In the genomic region with DNA sequence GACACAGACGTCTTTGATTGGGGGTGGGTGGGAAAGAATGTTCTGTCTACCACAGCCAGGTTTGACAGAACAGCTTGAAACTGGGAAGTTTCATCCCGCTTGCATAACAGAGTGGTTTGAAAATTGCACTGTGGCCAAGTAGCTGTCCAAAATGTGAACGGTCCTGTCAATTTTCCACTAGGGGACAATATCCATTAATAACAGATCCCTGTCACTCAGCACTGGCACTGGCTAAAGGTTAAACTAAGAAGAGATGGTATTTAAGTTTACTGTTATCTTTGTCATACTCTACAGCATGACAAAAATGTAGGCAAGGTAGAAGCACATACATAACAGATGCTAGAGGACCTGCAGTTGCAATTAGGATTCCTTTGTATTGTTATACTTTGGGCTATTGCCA, we compare ENCODE assay signal across 8 cellular contexts. TPM values are rescaled to one million over a fixed set of nuclear protein-coding genes. Genes with fewer than 3 reads are reported as not detected.
DNase-seq lines count a peak whose midpoint lies in the region; ATAC-seq, FAIRE-seq and TF ChIP-seq lines count a peak whose summit lies in the region.

No MANE protein-coding gene starts in this region.

- H3K27me3 Mint-ChIP-seq in endodermal cell (ENCODE audit: insufficient read depth): peaks cover 18% of the 10 kb centered on the region

- no peak overlapping the region for H3K27ac Mint-ChIP-seq in endodermal cell

- no peak overlapping the region for H3K4me3 ChIP-seq in NB4 (ENCODE audit: low read depth, low read length)
- no peak overlapping the region for H3K4me3 ChIP-seq in endodermal cell (ENCODE audit: low read length)

- no peaks in the 10 kb centered on the region for H3K36me3 Mint-ChIP-seq in endodermal cell (ENCODE audit: low read depth)

- 86 to 95% methylated on average over 2 to 3 of the region's 3 CpGs for WGBS in endodermal cell (ENCODE audit: insufficient coverage in 1 of 2, insufficient read length in 1 of 2), 2 experiments

- H3K9me3 Mint-ChIP-seq in endodermal cell: peaks cover 4% of the 10 kb centered on the region

- TF ChIP-seq POLR2A in NB4 (IDR thresholded peaks at IDR 0.05; ENCODE audit: extremely low read depth, insufficient read length): no peak

- H3K36me3 ChIP-seq in endodermal cell (ENCODE audit: control insufficient read depth, insufficient read depth, low read length): no peaks in the 10 kb centered on the region

- H3K9me3 ChIP-seq in endodermal cell (ENCODE audit: control insufficient read depth, low read length): no peaks in the 10 kb centered on the region

- no peaks in the 10 kb centered on the region for H3K4me1 Mint-ChIP-seq in endodermal cell

- FAIRE-seq in D721Med (lab: Jason Lieb, UNC): no peak

- TF ChIP-seq CTCF in D721Med (IDR thresholded peaks at IDR 0.05; ENCODE audit: insufficient read depth, missing control alignments) (peak; percentile 33), NB4 (IDR thresholded peaks at IDR 0.05; ENCODE audit: low read depth, low read length) (peak; percentile 39), endodermal cell (conservative IDR thresholded peaks at IDR 0.05) (peak; percentile 70)

- H3K27ac ChIP-seq in endodermal cell (ENCODE audit: low read depth, low read length): no peak overlapping the region

- H3K9ac ChIP-seq in endodermal cell (ENCODE audit: extremely low read depth, low read length, poor library complexity, severe bottlenecking): no peak overlapping the region

- no peaks in the 10 kb centered on the region for H3K4me1 ChIP-seq in endodermal cell (ENCODE audit: control insufficient read depth, insufficient read depth, low read length)

- no peak overlapping the region for H3K4me3 Mint-ChIP-seq in endodermal cell

- peaks cover 21% of the 10 kb centered on the region for H3K27me3 ChIP-seq in endodermal cell (ENCODE audit: control insufficient read depth, insufficient read depth, low read length, poor library complexity, severe bottlenecking)

- ATAC-seq in GM21529 (IDR thresholded peaks at IDR 0.05; ENCODE audit: unreplicated experiment) (peak; percentile 80), HG03280 (IDR thresholded peaks at IDR 0.05; ENCODE audit: unreplicated experiment) (no peak), GM18520 (IDR thresholded peaks at IDR 0.05; ENCODE audit: unreplicated experiment) (no peak), HG03045 (IDR thresholded peaks at IDR 0.05; ENCODE audit: unreplicated experiment) (no peak)

- DNase-seq in D721Med (ENCODE audit: insufficient read length, low spot score) (no peak), NB4 (ENCODE audit: low read depth) (peak; percentile 67), endodermal cell (peak; percentile 50), NCI-H146 (lab: John Stamatoyannopoulos, UW) (no peak)

RNA-seq across cellular contexts. Expression of a gene that starts 55.6 kb away (rescaled TPM):
- not detected for total RNA-seq in endodermal cell
- polyA plus RNA-seq in endodermal cell (2013, experiment 1 of 2): not detected
- not detected for polyA plus RNA-seq in endodermal cell (2013, experiment 2 of 2)

Comparison
In these comparisons a context has a peak if more than half of its experiments do, and no peak if none do; other contexts are left out.
1. DNase-seq: peak in NB4 (single experiment) and endodermal cell (single experiment); none in D721Med (single experiment) and NCI-H146 (single experiment).
2. Peak in every context shown above with its lines, with median percentiles within 50 percentile points of each other: CTCF ChIP-seq.